19 cellular contexts compared by ENCODE assay signal in the genomic region with DNA sequence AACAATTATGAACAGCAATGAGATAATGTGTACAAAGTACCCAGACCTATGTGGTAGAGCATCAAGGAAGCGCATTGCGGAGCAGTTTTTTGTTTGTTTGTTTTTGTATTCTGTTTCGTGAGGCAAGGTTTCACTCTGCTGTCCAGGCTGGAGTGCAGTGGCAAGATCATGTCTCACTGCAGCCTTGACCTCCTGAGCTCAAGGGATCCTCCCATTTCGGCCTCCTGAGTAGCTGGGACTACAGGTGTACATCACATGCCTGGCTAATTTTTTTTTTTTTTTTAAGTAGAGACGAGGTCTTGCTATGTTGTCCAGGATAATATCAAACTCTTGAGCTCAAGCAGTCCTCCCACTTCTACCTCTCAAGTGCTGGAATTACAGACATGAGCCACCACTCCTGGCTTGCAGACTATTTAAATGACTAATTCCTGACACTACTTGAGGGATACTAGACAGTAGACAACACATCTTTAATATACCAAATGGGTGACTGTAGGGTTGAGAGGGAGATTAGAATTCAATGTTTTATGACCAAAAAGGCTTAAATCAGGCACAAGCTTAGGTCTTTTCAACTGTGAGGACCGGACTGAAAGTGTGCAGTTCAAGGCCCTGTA. TPM values are rescaled to one million over a fixed set of nuclear protein-coding genes. Genes with fewer than 3 reads are reported as not detected.
"Had no signal": no experiment of that assay in that cellular context is flagged by ENCODE, and none has a peak within 500 bp of the region (broad histone marks: within the 10 kb centered on the region; RNA-seq: fewer than 3 reads in every experiment).

No MANE protein-coding gene starts in this region.

- DNase-seq: activated B cell treated with CpG ODN at 0.5 μM for 24 hours; activated CD4-positive, alpha-beta T cell treated with anti-CD3 and anti-CD28 coated beads, Interleukin-2, amount 10 ng/mL, durations not matched to agents 7 days and 5 days; activated naive CD4-positive, alpha-beta T cell treated with anti-CD3 and anti-CD28 coated beads, Interleukin-2, amount 50 U/mL, for 16 hours; activated T-cell treated with anti-CD3 and anti-CD28 coated beads for 4 hours; adrenal gland; cerebellar nuclear complex; head of caudate nucleus; occipital lobe; psoas muscle; stimulated activated CD4-positive, alpha-beta T cell treated with anti-CD3 and anti-CD28 coated beads, Interleukin-12 subunit alpha, Interleukin-12 subunit beta, amount 100 ng/mL, for 4 hours; stimulated activated naive CD4-positive, alpha-beta T cell; substantia nigra; T-helper 17 cell had no signal

- H3K36me3 ChIP-seq: adrenal gland had no signal

- H3K9me3 ChIP-seq: adrenal gland, psoas muscle had no signal

- H3K4me1 ChIP-seq: adrenal gland, psoas muscle had no signal

- H3K27ac ChIP-seq: adrenal gland, psoas muscle had no signal

- H3K4me3 ChIP-seq: adrenal gland, psoas muscle had no signal

- ATAC-seq: left lobe of liver, psoas muscle, sciatic nerve, T-helper 17 cell had no signal

- H3K27me3 ChIP-seq: adrenal gland had no signal

RNA-seq across cellular contexts. Expression of gene OR51B4, which starts 12.7 kb away (rescaled TPM):
- total RNA-seq: activated B cell treated with CpG ODN at 0.5 μM for 24 hours; activated CD4-positive, alpha-beta T cell treated with anti-CD3 and anti-CD28 coated beads, Interleukin-2, amount 10 ng/mL, durations not matched to agents 7 days and 5 days; activated CD8-positive, alpha-beta memory T cell treated with anti-CD3 and anti-CD28 coated beads for 36 hours; activated T-helper 2 cell treated with anti-CD3 and anti-CD28 coated beads, Interferon-gamma antibody, Interleukin-2, Interleukin-4, amounts not matched to agents 10 μg/mL and 5 μg/mL and 100 μg/mL, durations not matched to agents 14 hours and 24 hours and 36 hours; left lobe of liver; psoas muscle; T-helper 17 cell had no signal
- polyA plus RNA-seq: adrenal gland, esophagus, psoas muscle had no signal

RNA-seq across cellular contexts. Expression of gene HBE1, which starts 19.3 kb away (rescaled TPM):
- total RNA-seq: activated B cell treated with CpG ODN at 0.5 μM for 24 hours; activated CD4-positive, alpha-beta T cell treated with anti-CD3 and anti-CD28 coated beads, Interleukin-2, amount 10 ng/mL, durations not matched to agents 7 days and 5 days; activated CD8-positive, alpha-beta memory T cell treated with anti-CD3 and anti-CD28 coated beads for 36 hours; activated T-helper 2 cell treated with anti-CD3 and anti-CD28 coated beads, Interferon-gamma antibody, Interleukin-2, Interleukin-4, amounts not matched to agents 10 μg/mL and 5 μg/mL and 100 μg/mL, durations not matched to agents 14 hours and 24 hours and 36 hours; psoas muscle; sciatic nerve; T-helper 17 cell had no signal
- polyA plus RNA-seq: esophagus, psoas muscle had no signal

RNA-seq across cellular contexts. Expression of gene HBG2, which starts 34.4 kb away (rescaled TPM):
- total RNA-seq: activated B cell treated with CpG ODN at 0.5 μM for 24 hours; activated CD4-positive, alpha-beta T cell treated with anti-CD3 and anti-CD28 coated beads, Interleukin-2, amount 10 ng/mL, durations not matched to agents 7 days and 5 days; activated CD8-positive, alpha-beta memory T cell treated with anti-CD3 and anti-CD28 coated beads for 36 hours; activated T-helper 2 cell treated with anti-CD3 and anti-CD28 coated beads, Interferon-gamma antibody, Interleukin-2, Interleukin-4, amounts not matched to agents 10 μg/mL and 5 μg/mL and 100 μg/mL, durations not matched to agents 14 hours and 24 hours and 36 hours; fibroblast of villous mesenchyme had no signal
- polyA plus RNA-seq: esophagus, psoas muscle had no signal

RNA-seq across cellular contexts. Expression of gene OR51B2, which starts 35.1 kb away (rescaled TPM):
- total RNA-seq: activated B cell treated with CpG ODN at 0.5 μM for 24 hours; activated CD4-positive, alpha-beta T cell treated with anti-CD3 and anti-CD28 coated beads, Interleukin-2, amount 10 ng/mL, durations not matched to agents 7 days and 5 days; activated CD8-positive, alpha-beta memory T cell treated with anti-CD3 and anti-CD28 coated beads for 36 hours; activated T-helper 2 cell treated with anti-CD3 and anti-CD28 coated beads, Interferon-gamma antibody, Interleukin-2, Interleukin-4, amounts not matched to agents 10 μg/mL and 5 μg/mL and 100 μg/mL, durations not matched to agents 14 hours and 24 hours and 36 hours; fibroblast of villous mesenchyme; left lobe of liver; psoas muscle; T-helper 17 cell had no signal
- polyA plus RNA-seq: adrenal gland, esophagus, psoas muscle had no signal

RNA-seq across cellular contexts. Expression of gene HBG1, which starts 39.4 kb away (rescaled TPM):
- total RNA-seq: activated B cell treated with CpG ODN at 0.5 μM for 24 hours; activated CD4-positive, alpha-beta T cell treated with anti-CD3 and anti-CD28 coated beads, Interleukin-2, amount 10 ng/mL, durations not matched to agents 7 days and 5 days; activated CD8-positive, alpha-beta memory T cell treated with anti-CD3 and anti-CD28 coated beads for 36 hours; activated T-helper 2 cell treated with anti-CD3 and anti-CD28 coated beads, Interferon-gamma antibody, Interleukin-2, Interleukin-4, amounts not matched to agents 10 μg/mL and 5 μg/mL and 100 μg/mL, durations not matched to agents 14 hours and 24 hours and 36 hours; fibroblast of villous mesenchyme; T-helper 17 cell had no signal
- polyA plus RNA-seq: adrenal gland, esophagus, psoas muscle had no signal
